5 cellular contexts compared by ENCODE assay signal in genomic region chr5:81029736-81030135, GRCh38.
DNase-seq lines count a peak whose midpoint lies in the region; ATAC-seq and TF ChIP-seq lines count a peak whose summit lies in the region.
"Not testable (repeated sequence)": the region's sequence is repeated elsewhere in the genome, so short reads cannot be mapped to it uniquely, and the experiment has no call there.

No MANE protein-coding gene starts in this region.

- H3K36me3 ChIP-seq in CD8-positive, alpha-beta T cell (ENCODE audit: insufficient read depth, low read length); naive thymus-derived CD4-positive, alpha-beta T cell (ENCODE audit: control insufficient read depth in 2 of 3, insufficient read depth in 3 of 3, low read length in 3 of 3): not testable (repeated sequence)

- peaks cover 21% of the 10 kb centered on the region for H3K36me3 Mint-ChIP-seq in CD8-positive, alpha-beta T cell
- peaks cover 15% of the 10 kb centered on the region for H3K36me3 Mint-ChIP-seq in activated naive CD8-positive, alpha-beta T cell
- peaks cover 13 to 33% (median 24%) of the 10 kb centered on the region in 5 donors for H3K36me3 Mint-ChIP-seq in naive thymus-derived CD4-positive, alpha-beta T cell

- intact Hi-C loops in CD8-positive, alpha-beta T cell (cut with DNase I, micrococcal nuclease) = not testable (repeated sequence)
- intact Hi-C loops in naive thymus-derived CD4-positive, alpha-beta T cell (cut with micrococcal nuclease) = loop anchor here in 1 of 2 donors (5.0 kb wide), 1 partner anchor 1027 kb away; no protein-coding TSS in a partner anchor

- TF ChIP-seq CTCF in CD8-positive, alpha-beta T cell (IDR thresholded peaks at IDR 0.05) = not testable (repeated sequence)

- H3K4me1 ChIP-seq in CD8-positive, alpha-beta T cell (ENCODE audit: insufficient read depth, low read length) = not testable (repeated sequence)
- peaks cover 0 to 18% of the 10 kb centered on the region in 2 donors for H3K4me1 ChIP-seq in naive thymus-derived CD4-positive, alpha-beta T cell (ENCODE audit: control insufficient read depth in 2 of 2, insufficient read depth in 2 of 2, low read length in 2 of 2)

- peaks cover 59% of the 10 kb centered on the region for H3K4me1 Mint-ChIP-seq in CD8-positive, alpha-beta T cell (ENCODE audit: low read depth)
- H3K4me1 Mint-ChIP-seq in activated naive CD8-positive, alpha-beta T cell (ENCODE audit: low read depth) = peaks cover 41% of the 10 kb centered on the region
- peaks cover 10 to 73% (median 50%) of the 10 kb centered on the region in 7 donors for H3K4me1 Mint-ChIP-seq in naive thymus-derived CD4-positive, alpha-beta T cell

- not testable (repeated sequence) for H3K4me3 ChIP-seq in CD8-positive, alpha-beta T cell (ENCODE audit: low read depth, low read length); naive thymus-derived CD4-positive, alpha-beta T cell (ENCODE audit: low read length)

- H3K4me3 Mint-ChIP-seq in CD8-positive, alpha-beta T cell; activated naive CD8-positive, alpha-beta T cell: not testable (repeated sequence)
- H3K4me3 Mint-ChIP-seq in naive thymus-derived CD4-positive, alpha-beta T cell = peak overlapping the region in 6 of 10 donors; percentile 1 to 55 (median 14)

- not testable (repeated sequence) for DNase-seq in CD8-positive, alpha-beta T cell; naive thymus-derived CD4-positive, alpha-beta T cell
- DNase-seq in M059J (ENCODE audit: low read depth) = peak; percentile 15
- DNase-seq in kidney tubule cell (ENCODE audit: low spot score) = peak; percentile 17

- POLR2A ChIA-PET in CD8-positive, alpha-beta T cell (lab: Charles Lee) = interaction anchor here (0.6 kb wide), 1 partner anchor 15 kb away, joined by 4 read pairs; no protein-coding TSS in a partner anchor
- POLR2A ChIA-PET in naive thymus-derived CD4-positive, alpha-beta T cell (lab: Charles Lee) = interaction anchor here (0.6 kb wide), 1 partner anchor 14 kb away, joined by 3 read pairs; no protein-coding TSS in a partner anchor

- not testable (repeated sequence) for H3K9me3 Mint-ChIP-seq in CD8-positive, alpha-beta T cell; activated naive CD8-positive, alpha-beta T cell (ENCODE audit: low read depth)
- H3K9me3 Mint-ChIP-seq in naive thymus-derived CD4-positive, alpha-beta T cell = peaks cover 4 to 28% (median 11%) of the 10 kb centered on the region in 11 donors

- peak overlapping the region; percentile 0 for H3K27ac Mint-ChIP-seq in CD8-positive, alpha-beta T cell
- peak overlapping the region; percentile 46 for H3K27ac Mint-ChIP-seq in activated naive CD8-positive, alpha-beta T cell
- H3K27ac Mint-ChIP-seq in naive thymus-derived CD4-positive, alpha-beta T cell = peak overlapping the region in 8 of 9 donors; percentile 7 to 74 (median 58)

- not testable (repeated sequence) for H3K27me3 ChIP-seq in CD8-positive, alpha-beta T cell (ENCODE audit: insufficient read depth, low read length); naive thymus-derived CD4-positive, alpha-beta T cell (ENCODE audit: control insufficient read depth in 2 of 2, insufficient read depth in 2 of 2, low read length in 2 of 2)

- H3K9me3 ChIP-seq in CD8-positive, alpha-beta T cell (ENCODE audit: low read length); naive thymus-derived CD4-positive, alpha-beta T cell (ENCODE audit: control insufficient read depth in 2 of 3, low read length in 3 of 3): not testable (repeated sequence)

- not testable (repeated sequence) for H3K27ac ChIP-seq in CD8-positive, alpha-beta T cell (ENCODE audit: low read depth, low read length); naive thymus-derived CD4-positive, alpha-beta T cell (ENCODE audit: low read depth, low read length)

- not testable (repeated sequence) for ATAC-seq in CD8-positive, alpha-beta T cell; naive thymus-derived CD4-positive, alpha-beta T cell

- not testable (repeated sequence) for H3K27me3 Mint-ChIP-seq in CD8-positive, alpha-beta T cell (ENCODE audit: low read depth); activated naive CD8-positive, alpha-beta T cell; naive thymus-derived CD4-positive, alpha-beta T cell

- CTCF ChIA-PET in CD8-positive, alpha-beta T cell (lab: Charles Lee) = interaction anchor here (1.0 kb wide), 1 partner anchor 84 kb away, joined by 3 read pairs; no protein-coding TSS in a partner anchor
- CTCF ChIA-PET in naive thymus-derived CD4-positive, alpha-beta T cell (lab: Charles Lee) = not testable (repeated sequence)

Comparison
In these comparisons a context has a peak if more than half of its experiments do, and no peak if none do; other contexts are left out.
1. H3K27ac Mint-ChIP-seq: peak in every context shown above with its lines; median percentile 58 in naive thymus-derived CD4-positive, alpha-beta T cell; 46 in activated naive CD8-positive, alpha-beta T cell; 0 in CD8-positive, alpha-beta T cell.